26 cellular contexts compared by ENCODE assay signal in the genomic region with DNA sequence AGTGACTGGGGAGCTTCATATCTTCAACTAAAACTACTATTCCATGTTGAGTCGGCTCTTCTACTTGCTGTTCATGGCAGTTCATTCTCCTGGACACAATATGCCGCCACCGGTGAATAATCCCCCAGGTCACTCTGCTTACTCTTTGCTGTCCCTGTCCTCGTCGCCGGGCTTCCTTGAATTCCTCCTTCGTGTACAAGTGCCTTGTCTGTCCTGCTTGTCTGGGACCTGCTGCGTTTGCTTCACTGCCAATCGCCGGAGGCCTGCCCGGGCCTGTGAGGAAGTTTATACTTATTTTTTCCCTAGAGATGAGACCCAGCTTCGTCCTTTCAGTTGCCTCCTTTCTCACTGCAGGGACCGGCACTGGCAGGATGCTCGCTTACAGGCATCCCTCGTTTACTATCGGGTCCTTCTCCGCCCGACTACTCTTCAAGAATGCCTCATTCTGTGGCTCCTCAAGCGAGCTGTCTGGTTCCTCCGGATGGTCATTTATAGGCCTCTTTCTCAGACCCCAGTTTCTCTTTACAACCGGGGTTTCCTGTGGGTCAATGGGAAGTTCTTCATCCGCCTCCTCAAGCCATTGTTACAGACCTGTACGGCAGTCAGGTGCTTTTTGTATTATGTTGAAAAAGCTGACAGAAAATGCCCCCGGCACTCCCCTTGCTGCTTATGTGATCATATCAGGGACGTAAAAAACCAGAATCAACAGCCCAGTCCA. TPM values are rescaled to one million over a fixed set of nuclear protein-coding genes. Genes with fewer than 3 reads are reported as not detected.
"Had no signal": no experiment of that assay in that cellular context is flagged by ENCODE, and none has a peak within 500 bp of the region (broad histone marks: within the 10 kb centered on the region; RNA-seq: fewer than 3 reads in every experiment).

No MANE protein-coding gene starts in this region.

- H3K27ac ChIP-seq: breast epithelium, KMS-11, SK-N-MC, VCaP had no signal

- H3K27ac Mint-ChIP-seq: activated CD4-positive, alpha-beta memory T cell treated with anti-CD3 and anti-CD28 coated beads for 36 hours; activated CD4-positive, alpha-beta T cell treated with anti-CD3 and anti-CD28 coated beads, Interleukin-2, amount 10 ng/mL, durations not matched to agents 7 days and 5 days; activated naive CD4-positive, alpha-beta T cell treated with anti-CD3 and anti-CD28 coated beads, Interleukin-2, amount 50 U/mL, for 24 hours; T-cell had no signal

- DNase-seq: activated CD4-positive, alpha-beta memory T cell treated with anti-CD3 and anti-CD28 coated beads for 36 hours; activated CD4-positive, alpha-beta T cell treated with anti-CD3 and anti-CD28 coated beads, Interleukin-2, amount 10 ng/mL, durations not matched to agents 7 days and 5 days; activated CD4-positive, CD25-positive, alpha-beta regulatory T cell; activated CD8-positive, alpha-beta memory T cell treated with anti-CD3 and anti-CD28 coated beads for 24 hours; activated T-cell treated with anti-CD3 and anti-CD28 coated beads, Interleukin-2, amount 50 U/mL, for 4 hours; aorta; caudate nucleus; MM.1S; NCI-H1105 treated with DMSO at 0.1 percent for 48 hours; NCI-H1436 treated with DMSO at 0.1 percent for 48 hours; NCI-H187; NCI-H2081; NCI-H2227 treated with DMSO at 0.1 percent for 48 hours; NCI-H446 treated with DMSO at 0.1 percent for 48 hours; NCI-H526; NCI-H774; T-cell had no signal

- H3K27me3 ChIP-seq: breast epithelium had no signal

- H3K27me3 Mint-ChIP-seq: activated CD4-positive, alpha-beta memory T cell treated with anti-CD3 and anti-CD28 coated beads for 36 hours; activated CD4-positive, alpha-beta T cell treated with anti-CD3 and anti-CD28 coated beads, Interleukin-2, amount 10 ng/mL, durations not matched to agents 7 days and 5 days; activated naive CD4-positive, alpha-beta T cell treated with anti-CD3 and anti-CD28 coated beads, Interleukin-2, amount 50 U/mL, for 24 hours; IgD-negative memory B cell; T-cell had no signal

- H3K4me3 ChIP-seq: breast epithelium, SK-N-MC had no signal

- H3K4me3 Mint-ChIP-seq: activated CD4-positive, alpha-beta memory T cell treated with anti-CD3 and anti-CD28 coated beads for 36 hours; activated CD4-positive, alpha-beta T cell treated with anti-CD3 and anti-CD28 coated beads, Interleukin-2, amount 10 ng/mL, durations not matched to agents 7 days and 5 days; activated naive CD4-positive, alpha-beta T cell treated with anti-CD3 and anti-CD28 coated beads, Interleukin-2, amount 50 U/mL, for 24 hours; activated T-cell treated with anti-CD3 and anti-CD28 coated beads, Interleukin-2, amount 50 U/mL, for 4 hours; T-cell had no signal

- H3K4me2 ChIP-seq: KMS-11 had no signal

- H3K4me1 Mint-ChIP-seq: activated CD4-positive, alpha-beta T cell treated with anti-CD3 and anti-CD28 coated beads, Interleukin-2, amount 10 ng/mL, durations not matched to agents 7 days and 5 days; activated naive CD4-positive, alpha-beta T cell treated with anti-CD3 and anti-CD28 coated beads, Interleukin-2, amount 50 U/mL, for 24 hours; T-cell had no signal

- H3K36me3 Mint-ChIP-seq: activated CD4-positive, alpha-beta memory T cell treated with anti-CD3 and anti-CD28 coated beads for 36 hours; IgD-negative memory B cell; T-cell had no signal

- H3K36me3 ChIP-seq: breast epithelium had no signal

- H3K4me1 ChIP-seq: breast epithelium had no signal

- H3K9ac ChIP-seq: KMS-11 had no signal

- ATAC-seq: activated T-cell treated with anti-CD3 and anti-CD28 coated beads, Interleukin-2, amount 50 U/mL, for 4 hours; Panc1; Right ventricle myocardium inferior; T-cell had no signal

RNA-seq across cellular contexts. Expression of a gene that starts 5.5 kb away (rescaled TPM):
- total RNA-seq: activated CD4-positive, alpha-beta memory T cell treated with anti-CD3 and anti-CD28 coated beads for 36 hours; activated CD4-positive, alpha-beta T cell treated with anti-CD3 and anti-CD28 coated beads, Interleukin-2, amount 10 ng/mL, durations not matched to agents 7 days and 5 days; activated T-cell treated with anti-CD3 and anti-CD28 coated beads, Interleukin-2, amount 50 U/mL, for 4 hours; aorta; breast epithelium; Right ventricle myocardium inferior; T-cell; T-helper 2 cell treated with Interferon-gamma antibody and Interleukin-4, amounts not matched to agents 100 ng/mL and 5 ng/mL, for 36 hours had no signal
- polyA plus RNA-seq: aorta had no signal

RNA-seq across cellular contexts. Expression of a gene that starts 36.3 kb away (rescaled TPM):
- total RNA-seq: activated CD4-positive, alpha-beta memory T cell treated with anti-CD3 and anti-CD28 coated beads for 36 hours; activated CD4-positive, alpha-beta T cell treated with anti-CD3 and anti-CD28 coated beads, Interleukin-2, amount 10 ng/mL, durations not matched to agents 7 days and 5 days; activated T-cell treated with anti-CD3 and anti-CD28 coated beads, Interleukin-2, amount 50 U/mL, for 4 hours; aorta; breast epithelium; Right ventricle myocardium inferior; T-cell; T-helper 2 cell treated with Interferon-gamma antibody and Interleukin-4, amounts not matched to agents 100 ng/mL and 5 ng/mL, for 36 hours had no signal
- polyA plus RNA-seq: aorta, IgD-negative memory B cell had no signal
